ENCODE assay signal across 1 cellular context in the genomic region with DNA sequence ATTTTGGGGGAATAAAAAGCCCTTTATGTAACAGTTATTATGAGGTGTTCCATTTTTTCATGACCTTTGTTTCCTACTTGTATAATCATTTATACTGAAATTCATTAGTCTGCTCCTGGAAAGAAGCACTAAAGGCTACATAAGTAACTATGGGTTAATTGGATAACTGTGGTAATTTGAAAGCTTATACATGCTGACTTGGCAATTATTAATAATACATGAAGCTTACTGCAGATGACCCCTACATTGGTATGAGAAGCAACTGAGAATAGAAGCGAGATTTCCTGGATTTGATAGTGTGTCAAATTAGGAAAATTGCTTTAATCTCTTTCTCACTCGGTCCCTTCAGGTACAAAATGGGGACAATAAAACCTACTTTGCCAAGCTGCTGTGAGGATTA.
TF ChIP-seq lines count a peak whose summit lies in the region.

No MANE protein-coding gene starts in this region.

TF ChIP-seq in HepG2, 621 proteins besides CTCF, POLR2A, EP300 and RAD21 (continued from another document):
- TF ChIP-seq, protein P1, sequence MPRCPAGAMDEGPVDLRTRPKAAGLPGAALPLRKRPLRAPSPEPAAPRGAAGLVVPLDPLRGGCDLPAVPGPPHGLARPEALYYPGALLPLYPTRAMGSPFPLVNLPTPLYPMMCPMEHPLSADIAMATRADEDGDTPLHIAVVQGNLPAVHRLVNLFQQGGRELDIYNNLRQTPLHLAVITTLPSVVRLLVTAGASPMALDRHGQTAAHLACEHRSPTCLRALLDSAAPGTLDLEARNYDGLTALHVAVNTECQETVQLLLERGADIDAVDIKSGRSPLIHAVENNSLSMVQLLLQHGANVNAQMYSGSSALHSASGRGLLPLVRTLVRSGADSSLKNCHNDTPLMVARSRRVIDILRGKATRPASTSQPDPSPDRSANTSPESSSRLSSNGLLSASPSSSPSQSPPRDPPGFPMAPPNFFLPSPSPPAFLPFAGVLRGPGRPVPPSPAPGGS (CRISPR knock-in tag; IDR thresholded peaks at IDR 0.05), result no peak
- peak; percentile 88 to 96 for TF ChIP-seq MAFK (conservative IDR thresholded peaks at IDR 0.05 in 1 of 2, IDR thresholded peaks at IDR 0.05 in 1 of 2; ENCODE audit: low read length in 2 of 2)
